ENCODE assay signal across 22 cellular contexts in the genomic region with DNA sequence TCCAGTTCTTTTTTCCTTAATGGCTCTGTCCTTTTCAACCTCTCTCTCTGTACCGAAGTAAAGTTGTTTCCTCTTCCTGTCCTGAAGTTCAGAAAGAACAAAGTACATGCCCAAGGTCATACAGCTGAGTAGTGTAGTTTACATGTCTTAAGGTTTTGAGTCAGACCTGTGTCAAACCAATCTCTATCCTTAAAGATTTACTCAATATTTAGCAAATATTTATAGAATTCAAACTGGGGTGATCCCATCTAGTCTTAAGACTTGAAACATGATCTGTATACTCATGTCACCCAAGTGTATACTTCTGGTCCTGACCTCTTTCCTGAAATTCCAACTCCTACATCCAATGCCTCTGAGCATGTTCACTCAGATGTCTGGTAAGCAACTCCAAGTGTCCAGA.
"Had no signal": no experiment of that assay in that cellular context is flagged by ENCODE, and none has a peak within 500 bp of the region (broad histone marks: within the 10 kb centered on the region; RNA-seq: fewer than 3 reads in every experiment).

No MANE protein-coding gene starts in this region.

- H3K4me1 ChIP-seq: foreskin keratinocyte had no signal

- H3K4me3 ChIP-seq: coronary artery, lung, spleen, stomach, thoracic aorta had no signal

- DNase-seq: effector CD4-positive, alpha-beta T cell; endodermal cell; erythroblast; foreskin keratinocyte; immature natural killer cell; kidney; left colon; left ventricle myocardium superior; naive thymus-derived CD4-positive, alpha-beta T cell; nephron progenitor cell; spleen; stimulated activated CD4-positive, alpha-beta T cell treated with anti-CD3 and anti-CD28 coated beads, Interleukin-15, amount 100 ng/mL, for 24 hours; stimulated activated CD4-positive, alpha-beta T cell treated with anti-CD3 and anti-CD28 coated beads, Interleukin-1b, Interleukin-23, amount 100 ng/mL, for 48 hours; stimulated activated CD4-positive, alpha-beta T cell treated with anti-CD3 and anti-CD28 coated beads, Interleukin-4, amount 100 ng/mL, for 24 hours; stomach; substantia nigra had no signal

- H3K27me3 ChIP-seq: foreskin keratinocyte, spleen, stomach had no signal

- FAIRE-seq: endothelial cell of umbilical vein, kidney had no signal

- H3K27ac ChIP-seq: coronary artery, foreskin keratinocyte, stomach, thoracic aorta had no signal

- ATAC-seq: foreskin keratinocyte; left colon; left ventricle myocardium superior; naive thymus-derived CD4-positive, alpha-beta T cell; sciatic nerve; stimulated activated memory B cell treated with anti-CD40 and anti-IgM and Interleukin-4, amounts not matched to agents 10 μg/mL and 1 μg/mL and 100 μg/mL, for 72 hours had no signal

- H3K36me3 ChIP-seq: spleen, stomach, thoracic aorta had no signal
